ENCODE assay signal across 34 cellular contexts in the genomic region with DNA sequence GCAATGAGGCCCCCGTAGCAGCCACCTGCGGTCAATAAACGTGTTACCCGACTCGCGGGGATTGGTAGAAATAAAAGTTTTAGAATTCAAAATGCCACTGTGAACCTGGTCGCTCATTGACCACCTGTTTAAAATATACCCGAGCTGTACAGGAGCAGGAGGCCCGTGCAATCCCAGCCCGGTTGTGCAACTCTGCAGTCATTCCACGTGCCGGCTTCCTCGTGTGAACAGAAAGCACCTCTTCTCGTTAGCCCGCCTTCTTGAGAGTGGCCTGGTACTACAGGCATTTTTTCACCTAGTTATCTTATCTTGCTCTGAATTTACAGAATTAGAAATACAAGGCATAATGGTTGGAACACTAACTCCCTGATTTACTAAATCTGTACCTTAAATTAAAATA.
"Had no signal": no experiment of that assay in that cellular context is flagged by ENCODE, and none has a peak within 500 bp of the region (broad histone marks: within the 10 kb centered on the region; RNA-seq: fewer than 3 reads in every experiment).

No MANE protein-coding gene starts in this region.

- H3K27ac ChIP-seq: adrenal gland, ascending aorta, body of pancreas, brain microvascular endothelial cell, breast epithelium, cardiac muscle cell had no signal

- H3K36me3 ChIP-seq: adrenal gland, ascending aorta, brain microvascular endothelial cell, breast epithelium, cardiac muscle cell had no signal

- ATAC-seq: activated naive CD4-positive, alpha-beta T cell treated with anti-CD3 and anti-CD28 coated beads, Interleukin-2, amount 50 U/mL, for 72 hours; activated naive CD8-positive, alpha-beta T cell treated with anti-CD3 and anti-CD28 coated beads, Interleukin-2, amount 50 U/mL, for 24 hours; activated T-cell treated with anti-CD3 and anti-CD28 coated beads, Interleukin-2, amount 50 U/mL, for 4 hours; activated T-cell treated with anti-CD3 and anti-CD28 coated beads, Interleukin-2, amount 50 U/mL, for 72 hours; activated T-helper 17 cell treated with anti-CD3 and anti-CD28 coated beads, Interleukin-2, amount 50 U/mL, for 72 hours; body of pancreas had no signal

- H3K4me1 ChIP-seq: adrenal gland, ascending aorta, breast epithelium had no signal

- H3K4me3 ChIP-seq: adrenal gland, ascending aorta, body of pancreas, breast epithelium, cardiac muscle cell had no signal

- H3K9me3 ChIP-seq: adrenal gland, ascending aorta, body of pancreas, breast epithelium had no signal

- H3K27me3 ChIP-seq: ascending aorta, body of pancreas, brain microvascular endothelial cell, cardiac muscle cell had no signal

- DNase-seq: activated effector memory CD4-positive, alpha-beta T cell treated with anti-CD3 and anti-CD28 coated beads, Interleukin-2, amount 50 U/mL, for 16 hours; activated effector memory CD4-positive, alpha-beta T cell treated with Interleukin-2 at 50 U/mL for 16 hours; activated gamma-delta T cell; activated gamma-delta T cell treated with Interleukin-2 at 50 U/mL for 16 hours; activated naive CD4-positive, alpha-beta T cell; activated naive CD4-positive, alpha-beta T cell treated with anti-CD3 and anti-CD28 coated beads for 36 hours; activated naive CD4-positive, alpha-beta T cell treated with anti-CD3 and anti-CD28 coated beads, Interleukin-2, amount 10 ng/mL, durations not matched to agents 7 days and 5 days; activated naive CD4-positive, alpha-beta T cell treated with anti-CD3 and anti-CD28 coated beads, Interleukin-2, amount 50 U/mL, for 16 hours; activated naive CD4-positive, alpha-beta T cell treated with Interleukin-2 at 50 U/mL for 16 hours; activated naive CD8-positive, alpha-beta T cell treated with anti-CD3 and anti-CD28 coated beads for 36 hours; activated naive CD8-positive, alpha-beta T cell treated with anti-CD3 and anti-CD28 coated beads, Interleukin-2, amount 10 ng/mL, durations not matched to agents 7 days and 5 days; activated naive CD8-positive, alpha-beta T cell treated with anti-CD3 and anti-CD28 coated beads, Interleukin-2, amount 50 U/mL, for 24 hours; activated T-cell treated with anti-CD3 and anti-CD28 coated beads, Interleukin-2, amount 50 U/mL, for 1 hour; activated T-cell treated with anti-CD3 and anti-CD28 coated beads, Interleukin-2, amount 50 U/mL, for 24 hours; activated T-cell treated with anti-CD3 and anti-CD28 coated beads, Interleukin-2, amount 50 U/mL, for 4 hours; activated T-cell treated with anti-CD3 and anti-CD28 coated beads, Interleukin-2, amount 50 U/mL, for 48 hours; activated T-cell treated with anti-CD3 and anti-CD28 coated beads, Interleukin-2, amount 50 U/mL, for 72 hours; adrenal gland; amniotic stem cell; amygdala; anterior cingulate cortex; aorta; body of pancreas; brain microvascular endothelial cell; caudate nucleus; central memory CD4-positive, alpha-beta T cell; cerebellar nuclear complex had no signal

- FAIRE-seq: astrocyte, bronchial epithelial cell had no signal
